Comparison of ENCODE assay signal across 1 cellular context in the genomic region with DNA sequence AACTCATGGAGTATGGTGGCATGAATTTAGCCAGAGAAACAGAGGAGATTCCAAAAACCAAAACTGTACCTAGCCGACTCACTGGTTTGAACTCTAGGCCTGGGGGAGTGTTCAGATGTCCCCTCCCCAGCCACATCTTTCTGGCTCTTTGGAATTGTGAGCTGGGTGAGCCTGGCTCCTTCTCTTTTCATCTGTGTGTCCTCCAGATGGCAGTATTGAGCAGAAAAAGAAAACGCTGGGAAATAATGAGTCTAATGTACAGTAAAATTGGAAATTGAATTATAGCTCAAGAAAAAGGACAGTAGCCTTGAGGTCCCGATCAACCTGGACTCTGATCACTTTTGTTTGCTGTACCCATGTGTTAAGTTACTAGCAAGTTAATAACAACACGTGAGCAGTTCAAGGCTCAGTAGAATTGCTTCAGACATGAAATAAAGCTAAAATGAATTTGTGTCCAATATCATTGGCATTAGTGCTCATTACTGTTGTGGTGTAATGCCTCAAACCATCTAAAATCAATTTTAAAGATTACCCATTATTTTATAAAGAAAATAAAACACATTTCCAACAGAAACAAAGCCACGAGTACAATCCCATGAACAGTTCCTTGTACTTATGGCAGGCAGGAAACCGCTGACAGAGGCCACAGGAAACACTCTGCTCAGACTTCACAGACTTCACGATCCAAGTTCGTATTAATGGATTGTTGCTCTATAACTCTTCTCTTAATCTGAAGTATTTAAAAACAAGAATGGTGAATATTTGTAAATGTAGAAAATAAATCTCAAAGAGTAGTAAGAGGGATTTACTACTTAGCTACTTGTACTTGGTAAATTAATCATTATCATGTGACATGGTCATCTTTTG.
TF ChIP-seq lines count a peak whose summit lies in the region.

No MANE protein-coding gene starts in this region.

TF ChIP-seq in K562, 482 proteins besides CTCF, POLR2A, EP300 and RAD21 (continued from another document):
- TF ChIP-seq, protein P1, sequence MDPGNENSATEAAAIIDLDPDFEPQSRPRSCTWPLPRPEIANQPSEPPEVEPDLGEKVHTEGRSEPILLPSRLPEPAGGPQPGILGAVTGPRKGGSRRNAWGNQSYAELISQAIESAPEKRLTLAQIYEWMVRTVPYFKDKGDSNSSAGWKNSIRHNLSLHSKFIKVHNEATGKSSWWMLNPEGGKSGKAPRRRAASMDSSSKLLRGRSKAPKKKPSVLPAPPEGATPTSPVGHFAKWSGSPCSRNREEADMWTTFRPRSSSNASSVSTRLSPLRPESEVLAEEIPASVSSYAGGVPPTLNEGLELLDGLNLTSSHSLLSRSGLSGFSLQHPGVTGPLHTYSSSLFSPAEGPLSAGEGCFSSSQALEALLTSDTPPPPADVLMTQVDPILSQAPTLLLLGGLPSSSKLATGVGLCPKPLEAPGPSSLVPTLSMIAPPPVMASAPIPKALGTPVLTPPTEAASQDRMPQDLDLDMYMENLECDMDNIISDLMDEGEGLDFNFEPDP (CRISPR knock-in tag; IDR thresholded peaks at IDR 0.05) = no peak
- TF ChIP-seq PHF21A (IDR thresholded peaks at IDR 0.05; ENCODE audit: borderline replicate concordance, low read depth) = no peak
- TF ChIP-seq, protein P2, sequence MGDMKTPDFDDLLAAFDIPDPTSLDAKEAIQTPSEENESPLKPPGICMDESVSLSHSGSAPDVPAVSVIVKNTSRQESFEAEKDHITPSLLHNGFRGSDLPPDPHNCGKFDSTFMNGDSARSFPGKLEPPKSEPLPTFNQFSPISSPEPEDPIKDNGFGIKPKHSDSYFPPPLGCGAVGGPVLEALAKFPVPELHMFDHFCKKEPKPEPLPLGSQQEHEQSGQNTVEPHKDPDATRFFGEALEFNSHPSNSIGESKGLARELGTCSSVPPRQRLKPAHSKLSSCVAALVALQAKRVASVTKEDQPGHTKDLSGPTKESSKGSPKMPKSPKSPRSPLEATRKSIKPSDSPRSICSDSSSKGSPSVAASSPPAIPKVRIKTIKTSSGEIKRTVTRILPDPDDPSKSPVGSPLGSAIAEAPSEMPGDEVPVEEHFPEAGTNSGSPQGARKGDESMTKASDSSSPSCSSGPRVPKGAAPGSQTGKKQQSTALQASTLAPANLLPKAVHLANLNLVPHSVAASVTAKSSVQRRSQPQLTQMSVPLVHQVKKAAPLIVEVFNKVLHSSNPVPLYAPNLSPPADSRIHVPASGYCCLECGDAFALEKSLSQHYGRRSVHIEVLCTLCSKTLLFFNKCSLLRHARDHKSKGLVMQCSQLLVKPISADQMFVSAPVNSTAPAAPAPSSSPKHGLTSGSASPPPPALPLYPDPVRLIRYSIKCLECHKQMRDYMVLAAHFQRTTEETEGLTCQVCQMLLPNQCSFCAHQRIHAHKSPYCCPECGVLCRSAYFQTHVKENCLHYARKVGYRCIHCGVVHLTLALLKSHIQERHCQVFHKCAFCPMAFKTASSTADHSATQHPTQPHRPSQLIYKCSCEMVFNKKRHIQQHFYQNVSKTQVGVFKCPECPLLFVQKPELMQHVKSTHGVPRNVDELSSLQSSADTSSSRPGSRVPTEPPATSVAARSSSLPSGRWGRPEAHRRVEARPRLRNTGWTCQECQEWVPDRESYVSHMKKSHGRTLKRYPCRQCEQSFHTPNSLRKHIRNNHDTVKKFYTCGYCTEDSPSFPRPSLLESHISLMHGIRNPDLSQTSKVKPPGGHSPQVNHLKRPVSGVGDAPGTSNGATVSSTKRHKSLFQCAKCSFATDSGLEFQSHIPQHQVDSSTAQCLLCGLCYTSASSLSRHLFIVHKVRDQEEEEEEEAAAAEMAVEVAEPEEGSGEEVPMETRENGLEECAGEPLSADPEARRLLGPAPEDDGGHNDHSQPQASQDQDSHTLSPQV (IDR thresholded peaks at IDR 0.05) = no peak
- TF ChIP-seq BRF1 (IDR thresholded peaks at IDR 0.05; ENCODE audit: borderline replicate concordance, extremely low read depth, insufficient read length) = no peak
- no peak for TF ChIP-seq ZBTB43 (CRISPR knock-in tag; IDR thresholded peaks at IDR 0.05)
- TF ChIP-seq ZNF143 (CRISPR knock-in tag; IDR thresholded peaks at IDR 0.05) = no peak
- TF ChIP-seq SMC3 (conservative IDR thresholded peaks at IDR 0.05; ENCODE audit: insufficient read depth, low read depth, low read length) = peak; percentile 88
- no peak for TF ChIP-seq MCM5 (IDR thresholded peaks at IDR 0.05; ENCODE audit: low read depth)
- TF ChIP-seq SIX5 (IDR thresholded peaks at IDR 0.05; ENCODE audit: borderline replicate concordance in 1 of 2, insufficient read depth in 1 of 2, low read depth in 1 of 2, low read length in 2 of 2) = no peak
- TF ChIP-seq MCM3 (IDR thresholded peaks at IDR 0.05) = no peak
- no peak for TF ChIP-seq RUNX1 (IDR thresholded peaks at IDR 0.05; ENCODE audit: low read depth)
- TF ChIP-seq KAT7 (CRISPR knock-in tag; IDR thresholded peaks at IDR 0.05; ENCODE audit: borderline replicate concordance) = no peak
- TF ChIP-seq ZNF124 (CRISPR knock-in tag; IDR thresholded peaks at IDR 0.05) = no peak
- no peak for TF ChIP-seq RBBP5 (IDR thresholded peaks at IDR 0.05; ENCODE audit: borderline replicate concordance, insufficient read depth, low read length, poor library complexity, severe bottlenecking)
- TF ChIP-seq RAD51 (IDR thresholded peaks at IDR 0.05; ENCODE audit: borderline replicate concordance, low read depth) = no peak
- TF ChIP-seq STAG1 (CRISPR knock-in tag; IDR thresholded peaks at IDR 0.05; ENCODE audit: borderline replicate concordance) = peak; percentile 21; the same call in 1 of the 2 replicates
